Comparison of ENCODE assay signal across 2 cellular contexts in genomic region chr16:75044800-75045361, GRCh38.
A peak's percentile ranks its signal among the peaks of the same experiment; 100 is the strongest.
TF ChIP-seq lines count a peak whose summit lies in the region.

No MANE protein-coding gene starts in this region.

TF ChIP-seq in HEK293, 187 proteins besides CTCF, POLR2A, EP300 and RAD21:
- TF ChIP-seq PRDM6 (tag by site-specific recombination; IDR thresholded peaks at IDR 0.05) = peak; percentile 56
- TF ChIP-seq REST (tag by site-specific recombination; IDR thresholded peaks at IDR 0.05) = no peak
TF ChIP-seq in HEK293: peak in this region for 1.

TF ChIP-seq in GM12878, 131 proteins besides CTCF, POLR2A, EP300 and RAD21 (continued from another document):
- TF ChIP-seq E2F8 (IDR thresholded peaks at IDR 0.05; ENCODE audit: low read depth, partially characterized antibody) = no peak
- peak; percentile 72 for TF ChIP-seq MEF2A (IDR thresholded peaks at IDR 0.05; ENCODE audit: insufficient read depth, low read depth, low read length)
- no peak for TF ChIP-seq NR2C2 (IDR thresholded peaks at IDR 0.05; ENCODE audit: borderline replicate concordance, control insufficient read depth, insufficient read length, low read depth)
- no peak for TF ChIP-seq CHD2 (IDR thresholded peaks at IDR 0.05; ENCODE audit: borderline replicate concordance, low read depth, low read length)
